In genomic region chr3:43871627-43872245, GRCh38 we compare ENCODE assay signal across 15 cellular contexts.
DNase-seq lines count a peak whose midpoint lies in the region; ATAC-seq and TF ChIP-seq lines count a peak whose summit lies in the region.
"Had no signal": no experiment of that assay in that cellular context is flagged by ENCODE, and none has a peak within 500 bp of the region (broad histone marks: within the 10 kb centered on the region; RNA-seq: fewer than 3 reads in every experiment).

No MANE protein-coding gene starts in this region.

- DNase-seq in RWPE2 (ENCODE audit: low spot score) (no peak), chondrocyte (ENCODE audit: low spot score) (no peak), islet precursor cell (peak; percentile 50), vagina (ENCODE audit: extremely low spot score in 2 of 2) (peak; percentile 58 to 65), GM13976 (ENCODE audit: low spot score) (no peak), nephron progenitor cell (no peak), ureter (ENCODE audit: low spot score) (no peak)
- DNase-seq: activated CD4-positive, alpha-beta T cell treated with anti-CD3 and anti-CD28 coated beads for 36 hours; activated gamma-delta T cell; C1 segment of cervical spinal cord; left ventricle myocardium inferior; NCI-H1417 had no signal

- no peaks in the 10 kb centered on the region for H3K9me3 Mint-ChIP-seq in chondrocyte (ENCODE audit: low read depth)
- no peaks in the 10 kb centered on the region for H3K9me3 Mint-ChIP-seq in nephron progenitor cell

- H3K4me1 ChIP-seq in RWPE2 (ENCODE audit: insufficient read depth, poor library complexity, severe bottlenecking) (peaks cover 72% of the 10 kb centered on the region), vagina (no peaks in the 10 kb centered on the region)
- H3K4me1 ChIP-seq: left ventricle myocardium inferior had no signal

- no peak for TF ChIP-seq POLR2A in vagina (IDR thresholded peaks at IDR 0.05)

- peak overlapping the region; percentile 98 for H3K27ac ChIP-seq in RWPE2 (ENCODE audit: poor library complexity, severe bottlenecking)
- H3K27ac ChIP-seq in vagina = no peak overlapping the region
- H3K27ac ChIP-seq: left ventricle myocardium inferior had no signal

- H3K36me3 ChIP-seq in RWPE2 (ENCODE audit: low read depth) (no peaks in the 10 kb centered on the region), vagina (no peaks in the 10 kb centered on the region)
- H3K36me3 ChIP-seq: left ventricle myocardium inferior had no signal

- H3K4me3 Mint-ChIP-seq in chondrocyte (ENCODE audit: unreplicated experiment) (no peak overlapping the region), nephron progenitor cell (no peak overlapping the region)
- H3K4me3 Mint-ChIP-seq: activated CD4-positive, alpha-beta T cell treated with anti-CD3 and anti-CD28 coated beads for 36 hours had no signal

- TF ChIP-seq CTCF in RWPE2 (IDR thresholded peaks at IDR 0.05; ENCODE audit: poor library complexity, severe bottlenecking) = no peak
- TF ChIP-seq CTCF in chondrocyte (IDR thresholded peaks at IDR 0.05) = no peak
- no peak for TF ChIP-seq CTCF in vagina (IDR thresholded peaks at IDR 0.05)
- no peak for TF ChIP-seq CTCF in GM13976 (IDR thresholded peaks at IDR 0.05; ENCODE audit: borderline replicate concordance, control extremely low read depth, extremely low read depth, insufficient read depth, missing control alignments)
- TF ChIP-seq CTCF in nephron progenitor cell (IDR thresholded peaks at IDR 0.05) = no peak

- ATAC-seq in RWPE2 (ENCODE audit: low read depth) = no peak; the same call in 2 of the 3 replicates
- ATAC-seq: Panc1, sciatic nerve had no signal

- no peaks in the 10 kb centered on the region for H3K36me3 Mint-ChIP-seq in chondrocyte (ENCODE audit: low read depth)
- H3K36me3 Mint-ChIP-seq in nephron progenitor cell (ENCODE audit: low read depth) = no peaks in the 10 kb centered on the region

- peaks cover 76% of the 10 kb centered on the region for H3K4me1 Mint-ChIP-seq in chondrocyte (ENCODE audit: low read depth)
- peaks cover 18% of the 10 kb centered on the region for H3K4me1 Mint-ChIP-seq in nephron progenitor cell
- H3K4me1 Mint-ChIP-seq: activated CD4-positive, alpha-beta T cell treated with anti-CD3 and anti-CD28 coated beads for 36 hours had no signal

- in situ Hi-C loops in GM13976 (cut with MboI; ENCODE audit: low sequenced_read_pairs, unreplicated experiment) = loop anchor here (10.0 kb wide), 1 partner anchor 323 kb away; no protein-coding TSS in a partner anchor

- H3K27me3 ChIP-seq in RWPE2 (ENCODE audit: insufficient read depth, poor library complexity, severe bottlenecking) (no peaks in the 10 kb centered on the region), vagina (no peaks in the 10 kb centered on the region)

- H3K4me3 ChIP-seq in RWPE2 (ENCODE audit: severe bottlenecking) (no peak overlapping the region), vagina (no peak overlapping the region)
- H3K4me3 ChIP-seq: coronary artery, left ventricle myocardium inferior had no signal

- H3K27me3 Mint-ChIP-seq in chondrocyte (ENCODE audit: low read depth) (no peaks in the 10 kb centered on the region), nephron progenitor cell (ENCODE audit: low read depth, poor library complexity) (peaks cover 3% of the 10 kb centered on the region)

- peak overlapping the region; percentile 95 for H3K27ac Mint-ChIP-seq in chondrocyte (ENCODE audit: unreplicated experiment)
- H3K27ac Mint-ChIP-seq in nephron progenitor cell = no peak overlapping the region
- H3K27ac Mint-ChIP-seq: activated CD4-positive, alpha-beta T cell treated with anti-CD3 and anti-CD28 coated beads for 36 hours had no signal

- H3K9me3 ChIP-seq in RWPE2 (ENCODE audit: severe bottlenecking) (no peaks in the 10 kb centered on the region), vagina (no peaks in the 10 kb centered on the region)
- H3K9me3 ChIP-seq: left ventricle myocardium inferior had no signal

- intact Hi-C loops in vagina (cut with DNase I) = no loop called here

Comparison
In these comparisons a context has a peak if more than half of its experiments do, and no peak if none do; other contexts are left out.
1. DNase-seq: peak in islet precursor cell (single experiment) and vagina (2 of 2); none in RWPE2 (single experiment), chondrocyte (single experiment), GM13976 (single experiment), nephron progenitor cell (single experiment) and ureter (single experiment).